Comparison of ENCODE assay signal across 1 cellular context in genomic region chr7:130667593-130668257, GRCh38.
TF ChIP-seq lines count a peak whose summit lies in the region.

No MANE protein-coding gene starts in this region.

TF ChIP-seq in HEK293, 187 proteins besides CTCF, POLR2A, EP300 and RAD21 (continued from another document and continues in another):
- TF ChIP-seq ZNF26 (tag by site-specific recombination; IDR thresholded peaks at IDR 0.05): no peak
- TF ChIP-seq ZBTB49 (tag by site-specific recombination; IDR thresholded peaks at IDR 0.05; ENCODE audit: low read depth): no peak
- TF ChIP-seq ZNF280D (tag by site-specific recombination; IDR thresholded peaks at IDR 0.05): no peak
- no peak for TF ChIP-seq ZNF121 (tag by site-specific recombination; IDR thresholded peaks at IDR 0.05)
- TF ChIP-seq ZNF23 (tag by site-specific recombination; IDR thresholded peaks at IDR 0.05; ENCODE audit: borderline replicate concordance): no peak
- no peak for TF ChIP-seq ZNF664 (tag by site-specific recombination; IDR thresholded peaks at IDR 0.05)
- TF ChIP-seq ZNF324 (tag by site-specific recombination; IDR thresholded peaks at IDR 0.05): no peak
- peak; percentile 72; the same call in 1 of the 2 replicates for TF ChIP-seq GLI4 (tag by site-specific recombination; IDR thresholded peaks at IDR 0.05)
- no peak for TF ChIP-seq ZNF433 (tag by site-specific recombination; IDR thresholded peaks at IDR 0.05; ENCODE audit: low read depth)
- TF ChIP-seq KLF7 (tag by site-specific recombination; IDR thresholded peaks at IDR 0.05; ENCODE audit: borderline replicate concordance): no peak
- no peak for TF ChIP-seq ZNF202 (tag by site-specific recombination; IDR thresholded peaks at IDR 0.05; ENCODE audit: borderline replicate concordance)
- no peak for TF ChIP-seq ZBTB17 (tag by site-specific recombination; IDR thresholded peaks at IDR 0.05)
- no peak for TF ChIP-seq KLF1 (tag by site-specific recombination; IDR thresholded peaks at IDR 0.05)
- TF ChIP-seq ZNF791 (tag by site-specific recombination; IDR thresholded peaks at IDR 0.05): no peak
- TF ChIP-seq GLI2 (tag by site-specific recombination; IDR thresholded peaks at IDR 0.05; ENCODE audit: borderline replicate concordance, low read depth): no peak
- TF ChIP-seq ZNF335 (tag by site-specific recombination; conservative IDR thresholded peaks at IDR 0.05): peak; percentile 90
- no peak for TF ChIP-seq ZNF837 (tag by site-specific recombination; IDR thresholded peaks at IDR 0.05)
- TF ChIP-seq ZNF239 (tag by site-specific recombination; IDR thresholded peaks at IDR 0.05): no peak
- TF ChIP-seq ZNF416 (tag by site-specific recombination; IDR thresholded peaks at IDR 0.05): no peak
- TF ChIP-seq WT1 (tag by site-specific recombination; IDR thresholded peaks at IDR 0.05): peak; percentile 52; the same call in 1 of the 2 replicates
- TF ChIP-seq ZNF274 (IDR thresholded peaks at IDR 0.05; ENCODE audit: low read length): no peak
- no peak for TF ChIP-seq ZNF274 (tag by site-specific recombination; IDR thresholded peaks at IDR 0.05; ENCODE audit: borderline replicate concordance)
- TF ChIP-seq HOXC10 (CRISPR knock-in tag; IDR thresholded peaks at IDR 0.05): no peak
- no peak for TF ChIP-seq ZNF138 (tag by site-specific recombination; IDR thresholded peaks at IDR 0.05; ENCODE audit: borderline replicate concordance)
- TF ChIP-seq PRDM10 (tag by site-specific recombination; IDR thresholded peaks at IDR 0.05): peak; percentile 20; the same call in 1 of the 2 replicates
- no peak for TF ChIP-seq SCRT1 (tag by site-specific recombination; IDR thresholded peaks at IDR 0.05; ENCODE audit: borderline replicate concordance)
- no peak for TF ChIP-seq ZNF514 (tag by site-specific recombination; IDR thresholded peaks at IDR 0.05)
- TF ChIP-seq EGR2 (tag by site-specific recombination; IDR thresholded peaks at IDR 0.05; ENCODE audit: low read depth): no peak
- TF ChIP-seq ZNF426 (tag by site-specific recombination; IDR thresholded peaks at IDR 0.05): no peak
- no peak for TF ChIP-seq BCL6B (tag by site-specific recombination; IDR thresholded peaks at IDR 0.05)
- no peak for TF ChIP-seq ZNF654 (tag by site-specific recombination; IDR thresholded peaks at IDR 0.05; ENCODE audit: low read depth)
- TF ChIP-seq ZNF521 (tag by site-specific recombination; IDR thresholded peaks at IDR 0.05): no peak
- TF ChIP-seq ZIC2 (tag by site-specific recombination; IDR thresholded peaks at IDR 0.05): peak; percentile 52; the same call in 1 of the 2 replicates
- no peak for TF ChIP-seq REPIN1 (tag by site-specific recombination; IDR thresholded peaks at IDR 0.05; ENCODE audit: low read depth)
- TF ChIP-seq ZXDB (tag by site-specific recombination; IDR thresholded peaks at IDR 0.05): no peak; the same call in 1 of the 2 replicates
- no peak for TF ChIP-seq ZNF510 (tag by site-specific recombination; IDR thresholded peaks at IDR 0.05; ENCODE audit: insufficient replicate concordance)
- TF ChIP-seq PBX3 (CRISPR knock-in tag; IDR thresholded peaks at IDR 0.05): no peak
- no peak for TF ChIP-seq ZNF248 (tag by site-specific recombination; IDR thresholded peaks at IDR 0.05)
- peak; percentile 54; the same call in 1 of the 2 replicates for TF ChIP-seq BCL11B (tag by site-specific recombination; IDR thresholded peaks at IDR 0.05; ENCODE audit: low read depth)
- no peak for TF ChIP-seq ZNF292 (tag by site-specific recombination; IDR thresholded peaks at IDR 0.05; ENCODE audit: borderline replicate concordance, low read depth)
- no peak for TF ChIP-seq FEZF1 (tag by site-specific recombination; IDR thresholded peaks at IDR 0.05)
- no peak for TF ChIP-seq ZNF571 (tag by site-specific recombination; IDR thresholded peaks at IDR 0.05)
- peak; percentile 72 for TF ChIP-seq ZBTB26 (tag by site-specific recombination; optimal IDR thresholded peaks at IDR 0.05)
- no peak for TF ChIP-seq ZNF629 (tag by site-specific recombination; IDR thresholded peaks at IDR 0.05)
- no peak for TF ChIP-seq ZNF148 (tag by site-specific recombination; IDR thresholded peaks at IDR 0.05; ENCODE audit: borderline replicate concordance)
- TF ChIP-seq ZNF707 (tag by site-specific recombination; IDR thresholded peaks at IDR 0.05): no peak
- no peak for TF ChIP-seq GLIS2 (tag by site-specific recombination; IDR thresholded peaks at IDR 0.05)
- no peak for TF ChIP-seq KLF8 (tag by site-specific recombination; IDR thresholded peaks at IDR 0.05)
- TF ChIP-seq ZBTB48 (tag by site-specific recombination; IDR thresholded peaks at IDR 0.05): peak; percentile 68
